Comparison of ENCODE assay signal across 1 cellular context in the genomic region with DNA sequence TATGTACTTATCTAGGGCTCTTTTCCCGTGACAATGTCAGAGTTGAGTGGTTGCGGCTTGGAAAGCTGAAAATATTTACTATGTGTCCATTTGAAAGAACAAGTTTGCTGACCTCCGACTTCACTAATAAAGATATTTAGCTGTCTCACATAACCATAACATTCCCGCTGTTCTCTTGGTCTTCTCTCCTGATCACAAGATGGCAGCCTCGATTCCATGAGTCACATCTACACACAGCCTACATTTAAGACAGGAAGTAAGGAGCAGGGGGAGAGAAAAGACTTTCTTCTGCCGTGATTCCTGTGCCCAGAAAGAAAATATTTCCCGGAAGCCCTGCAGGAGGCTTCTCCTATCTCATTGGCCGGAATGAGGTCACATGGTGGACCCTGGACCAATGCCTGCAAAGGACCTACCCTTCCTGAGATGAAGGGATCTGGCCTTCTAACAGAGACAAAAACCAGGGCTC.
TF ChIP-seq lines count a peak whose summit lies in the region.

No MANE protein-coding gene starts in this region.

TF ChIP-seq in HCT116, 20 proteins besides CTCF, POLR2A, EP300 and RAD21 (continued from another document):
- TF ChIP-seq, protein P1, sequence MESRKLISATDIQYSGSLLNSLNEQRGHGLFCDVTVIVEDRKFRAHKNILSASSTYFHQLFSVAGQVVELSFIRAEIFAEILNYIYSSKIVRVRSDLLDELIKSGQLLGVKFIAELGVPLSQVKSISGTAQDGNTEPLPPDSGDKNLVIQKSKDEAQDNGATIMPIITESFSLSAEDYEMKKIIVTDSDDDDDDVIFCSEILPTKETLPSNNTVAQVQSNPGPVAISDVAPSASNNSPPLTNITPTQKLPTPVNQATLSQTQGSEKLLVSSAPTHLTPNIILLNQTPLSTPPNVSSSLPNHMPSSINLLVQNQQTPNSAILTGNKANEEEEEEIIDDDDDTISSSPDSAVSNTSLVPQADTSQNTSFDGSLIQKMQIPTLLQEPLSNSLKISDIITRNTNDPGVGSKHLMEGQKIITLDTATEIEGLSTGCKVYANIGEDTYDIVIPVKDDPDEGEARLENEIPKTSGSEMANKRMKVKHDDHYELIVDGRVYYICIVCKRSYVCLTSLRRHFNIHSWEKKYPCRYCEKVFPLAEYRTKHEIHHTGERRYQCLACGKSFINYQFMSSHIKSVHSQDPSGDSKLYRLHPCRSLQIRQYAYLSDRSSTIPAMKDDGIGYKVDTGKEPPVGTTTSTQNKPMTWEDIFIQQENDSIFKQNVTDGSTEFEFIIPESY (IDR thresholded peaks at IDR 0.05; ENCODE audit: extremely low read depth, insufficient replicate concordance, low read length): no peak
- TF ChIP-seq SRF (IDR thresholded peaks at IDR 0.05; ENCODE audit: low read depth) (no peak), EZH2phosphoT487 (IDR thresholded peaks at IDR 0.05; ENCODE audit: borderline replicate concordance) (no peak), FOSL1 (IDR thresholded peaks at IDR 0.05; ENCODE audit: low read depth) (no peak), CEBPB (IDR thresholded peaks at IDR 0.05; ENCODE audit: low read depth) (no peak), EZH2 (IDR thresholded peaks at IDR 0.05) (no peak), EGR1 (IDR thresholded peaks at IDR 0.05; ENCODE audit: low read depth) (no peak), CBX3 (IDR thresholded peaks at IDR 0.05; ENCODE audit: low read depth) (no peak), ZFX (IDR thresholded peaks at IDR 0.05) (no peak)
- TF ChIP-seq, protein P2, sequence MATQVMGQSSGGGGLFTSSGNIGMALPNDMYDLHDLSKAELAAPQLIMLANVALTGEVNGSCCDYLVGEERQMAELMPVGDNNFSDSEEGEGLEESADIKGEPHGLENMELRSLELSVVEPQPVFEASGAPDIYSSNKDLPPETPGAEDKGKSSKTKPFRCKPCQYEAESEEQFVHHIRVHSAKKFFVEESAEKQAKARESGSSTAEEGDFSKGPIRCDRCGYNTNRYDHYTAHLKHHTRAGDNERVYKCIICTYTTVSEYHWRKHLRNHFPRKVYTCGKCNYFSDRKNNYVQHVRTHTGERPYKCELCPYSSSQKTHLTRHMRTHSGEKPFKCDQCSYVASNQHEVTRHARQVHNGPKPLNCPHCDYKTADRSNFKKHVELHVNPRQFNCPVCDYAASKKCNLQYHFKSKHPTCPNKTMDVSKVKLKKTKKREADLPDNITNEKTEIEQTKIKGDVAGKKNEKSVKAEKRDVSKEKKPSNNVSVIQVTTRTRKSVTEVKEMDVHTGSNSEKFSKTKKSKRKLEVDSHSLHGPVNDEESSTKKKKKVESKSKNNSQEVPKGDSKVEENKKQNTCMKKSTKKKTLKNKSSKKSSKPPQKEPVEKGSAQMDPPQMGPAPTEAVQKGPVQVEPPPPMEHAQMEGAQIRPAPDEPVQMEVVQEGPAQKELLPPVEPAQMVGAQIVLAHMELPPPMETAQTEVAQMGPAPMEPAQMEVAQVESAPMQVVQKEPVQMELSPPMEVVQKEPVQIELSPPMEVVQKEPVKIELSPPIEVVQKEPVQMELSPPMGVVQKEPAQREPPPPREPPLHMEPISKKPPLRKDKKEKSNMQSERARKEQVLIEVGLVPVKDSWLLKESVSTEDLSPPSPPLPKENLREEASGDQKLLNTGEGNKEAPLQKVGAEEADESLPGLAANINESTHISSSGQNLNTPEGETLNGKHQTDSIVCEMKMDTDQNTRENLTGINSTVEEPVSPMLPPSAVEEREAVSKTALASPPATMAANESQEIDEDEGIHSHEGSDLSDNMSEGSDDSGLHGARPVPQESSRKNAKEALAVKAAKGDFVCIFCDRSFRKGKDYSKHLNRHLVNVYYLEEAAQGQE (IDR thresholded peaks at IDR 0.05; ENCODE audit: low read depth): no peak
